1 cellular context compared by ENCODE assay signal in the genomic region with DNA sequence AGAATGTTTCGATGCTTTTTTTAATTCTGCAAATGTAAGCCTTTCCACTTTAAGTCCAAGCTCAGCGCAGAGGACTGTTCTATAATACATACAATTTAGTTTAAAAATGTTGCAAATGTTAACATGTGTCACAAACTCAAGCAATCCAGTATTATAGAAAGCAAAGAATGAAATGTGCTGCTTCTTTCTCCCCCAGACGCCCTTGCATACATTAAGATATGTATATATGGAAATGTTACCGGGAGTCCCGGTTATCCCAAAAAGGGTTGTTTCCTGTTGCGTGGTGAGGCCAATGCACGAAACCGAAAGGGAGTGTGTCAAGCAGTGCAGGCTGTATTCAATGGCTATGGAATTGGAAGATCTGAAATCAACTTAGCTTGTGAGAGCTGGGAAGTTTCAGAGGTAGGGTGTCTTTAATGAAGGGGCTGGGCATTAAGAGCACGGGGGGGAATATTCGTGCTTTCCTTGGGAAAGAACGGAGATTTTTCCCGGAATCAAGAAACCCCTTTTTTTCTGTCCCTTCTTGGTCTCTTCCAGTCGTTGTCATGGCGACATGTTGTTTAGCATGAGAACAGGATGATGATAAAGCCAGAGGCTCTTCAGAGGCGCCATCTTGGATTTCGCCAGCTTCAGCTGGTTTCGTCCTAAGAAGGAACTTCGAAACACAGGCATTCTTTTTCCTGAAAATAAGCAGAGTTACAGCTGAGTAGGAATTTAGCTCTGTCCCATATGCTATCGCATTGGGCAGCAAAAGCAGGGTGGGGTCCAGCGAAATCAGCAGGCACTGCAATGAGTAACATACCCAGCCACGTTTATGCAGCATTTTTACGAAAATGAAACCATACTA.
TF ChIP-seq lines count a peak whose summit lies in the region.

No MANE protein-coding gene starts in this region.

TF ChIP-seq in GM12878, 131 proteins besides CTCF, POLR2A, EP300 and RAD21 (continued from another document):
- TF ChIP-seq, protein P1, sequence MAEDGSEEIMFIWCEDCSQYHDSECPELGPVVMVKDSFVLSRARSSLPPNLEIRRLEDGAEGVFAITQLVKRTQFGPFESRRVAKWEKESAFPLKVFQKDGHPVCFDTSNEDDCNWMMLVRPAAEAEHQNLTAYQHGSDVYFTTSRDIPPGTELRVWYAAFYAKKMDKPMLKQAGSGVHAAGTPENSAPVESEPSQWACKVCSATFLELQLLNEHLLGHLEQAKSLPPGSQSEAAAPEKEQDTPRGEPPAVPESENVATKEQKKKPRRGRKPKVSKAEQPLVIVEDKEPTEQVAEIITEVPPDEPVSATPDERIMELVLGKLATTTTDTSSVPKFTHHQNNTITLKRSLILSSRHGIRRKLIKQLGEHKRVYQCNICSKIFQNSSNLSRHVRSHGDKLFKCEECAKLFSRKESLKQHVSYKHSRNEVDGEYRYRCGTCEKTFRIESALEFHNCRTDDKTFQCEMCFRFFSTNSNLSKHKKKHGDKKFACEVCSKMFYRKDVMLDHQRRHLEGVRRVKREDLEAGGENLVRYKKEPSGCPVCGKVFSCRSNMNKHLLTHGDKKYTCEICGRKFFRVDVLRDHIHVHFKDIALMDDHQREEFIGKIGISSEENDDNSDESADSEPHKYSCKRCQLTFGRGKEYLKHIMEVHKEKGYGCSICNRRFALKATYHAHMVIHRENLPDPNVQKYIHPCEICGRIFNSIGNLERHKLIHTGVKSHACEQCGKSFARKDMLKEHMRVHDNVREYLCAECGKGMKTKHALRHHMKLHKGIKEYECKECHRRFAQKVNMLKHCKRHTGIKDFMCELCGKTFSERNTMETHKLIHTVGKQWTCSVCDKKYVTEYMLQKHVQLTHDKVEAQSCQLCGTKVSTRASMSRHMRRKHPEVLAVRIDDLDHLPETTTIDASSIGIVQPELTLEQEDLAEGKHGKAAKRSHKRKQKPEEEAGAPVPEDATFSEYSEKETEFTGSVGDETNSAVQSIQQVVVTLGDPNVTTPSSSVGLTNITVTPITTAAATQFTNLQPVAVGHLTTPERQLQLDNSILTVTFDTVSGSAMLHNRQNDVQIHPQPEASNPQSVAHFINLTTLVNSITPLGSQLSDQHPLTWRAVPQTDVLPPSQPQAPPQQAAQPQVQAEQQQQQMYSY (CRISPR knock-in tag; IDR thresholded peaks at IDR 0.05) = no peak
- TF ChIP-seq RAD51 (IDR thresholded peaks at IDR 0.05) (no peak), RUNX3 (IDR thresholded peaks at IDR 0.05; ENCODE audit: low read length) (peak; percentile 60), TCF12 (IDR thresholded peaks at IDR 0.05; ENCODE audit: low read depth, low read length) (no peak), KAT2A (conservative IDR thresholded peaks at IDR 0.05; ENCODE audit: control insufficient read depth, low read depth, low read length) (no peak), BHLHE40 (IDR thresholded peaks at IDR 0.05; ENCODE audit: borderline replicate concordance in 1 of 2, low read depth in 2 of 2, low read length in 1 of 2) (peak; percentile 94), SIX5 (IDR thresholded peaks at IDR 0.05; ENCODE audit: low read depth, low read length, severe bottlenecking) (no peak), GABPA (IDR thresholded peaks at IDR 0.05; ENCODE audit: low read depth) (no peak), MYC (IDR thresholded peaks at IDR 0.05; ENCODE audit: insufficient read depth, insufficient read length, insufficient replicate concordance, low read length, severe bottlenecking) (no peak), NFYA (IDR thresholded peaks at IDR 0.05; ENCODE audit: borderline replicate concordance, low read depth, low read length) (no peak), TCF7 (IDR thresholded peaks at IDR 0.05; ENCODE audit: borderline replicate concordance) (no peak), YY1 (IDR thresholded peaks at IDR 0.05; ENCODE audit: low read depth, low read length) (peak; percentile 98), RBBP5 (conservative IDR thresholded peaks at IDR 0.05) (no peak), SUPT20H (IDR thresholded peaks at IDR 0.05; ENCODE audit: borderline replicate concordance, control insufficient read depth, low read depth, low read length) (no peak)
- TF ChIP-seq, protein P2, sequence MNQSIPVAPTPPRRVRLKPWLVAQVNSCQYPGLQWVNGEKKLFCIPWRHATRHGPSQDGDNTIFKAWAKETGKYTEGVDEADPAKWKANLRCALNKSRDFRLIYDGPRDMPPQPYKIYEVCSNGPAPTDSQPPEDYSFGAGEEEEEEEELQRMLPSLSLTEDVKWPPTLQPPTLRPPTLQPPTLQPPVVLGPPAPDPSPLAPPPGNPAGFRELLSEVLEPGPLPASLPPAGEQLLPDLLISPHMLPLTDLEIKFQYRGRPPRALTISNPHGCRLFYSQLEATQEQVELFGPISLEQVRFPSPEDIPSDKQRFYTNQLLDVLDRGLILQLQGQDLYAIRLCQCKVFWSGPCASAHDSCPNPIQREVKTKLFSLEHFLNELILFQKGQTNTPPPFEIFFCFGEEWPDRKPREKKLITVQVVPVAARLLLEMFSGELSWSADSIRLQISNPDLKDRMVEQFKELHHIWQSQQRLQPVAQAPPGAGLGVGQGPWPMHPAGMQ (IDR thresholded peaks at IDR 0.05; ENCODE audit: borderline replicate concordance) = no peak
- TF ChIP-seq, protein P3, sequence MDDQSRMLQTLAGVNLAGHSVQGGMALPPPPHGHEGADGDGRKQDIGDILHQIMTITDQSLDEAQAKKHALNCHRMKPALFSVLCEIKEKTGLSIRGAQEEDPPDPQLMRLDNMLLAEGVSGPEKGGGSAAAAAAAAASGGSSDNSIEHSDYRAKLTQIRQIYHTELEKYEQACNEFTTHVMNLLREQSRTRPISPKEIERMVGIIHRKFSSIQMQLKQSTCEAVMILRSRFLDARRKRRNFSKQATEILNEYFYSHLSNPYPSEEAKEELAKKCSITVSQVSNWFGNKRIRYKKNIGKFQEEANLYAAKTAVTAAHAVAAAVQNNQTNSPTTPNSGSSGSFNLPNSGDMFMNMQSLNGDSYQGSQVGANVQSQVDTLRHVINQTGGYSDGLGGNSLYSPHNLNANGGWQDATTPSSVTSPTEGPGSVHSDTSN (IDR thresholded peaks at IDR 0.05; ENCODE audit: insufficient replicate concordance, low read depth, low read length) = peak; percentile 33
- TF ChIP-seq, protein P4, sequence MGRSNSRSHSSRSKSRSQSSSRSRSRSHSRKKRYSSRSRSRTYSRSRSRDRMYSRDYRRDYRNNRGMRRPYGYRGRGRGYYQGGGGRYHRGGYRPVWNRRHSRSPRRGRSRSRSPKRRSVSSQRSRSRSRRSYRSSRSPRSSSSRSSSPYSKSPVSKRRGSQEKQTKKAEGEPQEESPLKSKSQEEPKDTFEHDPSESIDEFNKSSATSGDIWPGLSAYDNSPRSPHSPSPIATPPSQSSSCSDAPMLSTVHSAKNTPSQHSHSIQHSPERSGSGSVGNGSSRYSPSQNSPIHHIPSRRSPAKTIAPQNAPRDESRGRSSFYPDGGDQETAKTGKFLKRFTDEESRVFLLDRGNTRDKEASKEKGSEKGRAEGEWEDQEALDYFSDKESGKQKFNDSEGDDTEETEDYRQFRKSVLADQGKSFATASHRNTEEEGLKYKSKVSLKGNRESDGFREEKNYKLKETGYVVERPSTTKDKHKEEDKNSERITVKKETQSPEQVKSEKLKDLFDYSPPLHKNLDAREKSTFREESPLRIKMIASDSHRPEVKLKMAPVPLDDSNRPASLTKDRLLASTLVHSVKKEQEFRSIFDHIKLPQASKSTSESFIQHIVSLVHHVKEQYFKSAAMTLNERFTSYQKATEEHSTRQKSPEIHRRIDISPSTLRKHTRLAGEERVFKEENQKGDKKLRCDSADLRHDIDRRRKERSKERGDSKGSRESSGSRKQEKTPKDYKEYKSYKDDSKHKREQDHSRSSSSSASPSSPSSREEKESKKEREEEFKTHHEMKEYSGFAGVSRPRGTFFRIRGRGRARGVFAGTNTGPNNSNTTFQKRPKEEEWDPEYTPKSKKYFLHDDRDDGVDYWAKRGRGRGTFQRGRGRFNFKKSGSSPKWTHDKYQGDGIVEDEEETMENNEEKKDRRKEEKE (IDR thresholded peaks at IDR 0.05) = peak; percentile 92
- TF ChIP-seq, protein P5, sequence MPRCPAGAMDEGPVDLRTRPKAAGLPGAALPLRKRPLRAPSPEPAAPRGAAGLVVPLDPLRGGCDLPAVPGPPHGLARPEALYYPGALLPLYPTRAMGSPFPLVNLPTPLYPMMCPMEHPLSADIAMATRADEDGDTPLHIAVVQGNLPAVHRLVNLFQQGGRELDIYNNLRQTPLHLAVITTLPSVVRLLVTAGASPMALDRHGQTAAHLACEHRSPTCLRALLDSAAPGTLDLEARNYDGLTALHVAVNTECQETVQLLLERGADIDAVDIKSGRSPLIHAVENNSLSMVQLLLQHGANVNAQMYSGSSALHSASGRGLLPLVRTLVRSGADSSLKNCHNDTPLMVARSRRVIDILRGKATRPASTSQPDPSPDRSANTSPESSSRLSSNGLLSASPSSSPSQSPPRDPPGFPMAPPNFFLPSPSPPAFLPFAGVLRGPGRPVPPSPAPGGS (IDR thresholded peaks at IDR 0.05; ENCODE audit: borderline replicate concordance, insufficient read depth, low read depth, low read length, poor library complexity, severe bottlenecking) = no peak
